Comparison of ENCODE assay signal across 21 cellular contexts in the genomic region with DNA sequence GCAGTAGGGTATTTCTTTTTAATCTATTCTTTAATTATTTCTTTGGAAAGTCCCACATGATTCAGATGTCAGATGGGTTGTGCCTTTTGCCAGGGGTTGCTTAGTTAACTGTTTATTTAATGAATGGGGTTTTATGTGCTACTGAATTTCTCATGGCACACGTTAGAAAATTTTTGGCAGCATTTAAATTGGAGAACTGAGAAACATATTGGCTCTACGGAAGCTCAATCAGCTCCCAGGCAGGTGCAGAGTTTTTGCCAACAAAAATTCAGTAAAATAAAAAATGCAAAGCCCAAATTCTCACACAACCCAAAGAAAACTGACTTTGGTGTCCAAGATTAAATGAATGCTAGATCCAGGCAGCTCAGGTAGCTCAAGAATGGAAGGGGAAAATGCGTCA.
DNase-seq lines count a peak whose midpoint lies in the region; TF ChIP-seq lines count a peak whose summit lies in the region.
"Had no signal": no experiment of that assay in that cellular context is flagged by ENCODE, and none has a peak within 500 bp of the region (broad histone marks: within the 10 kb centered on the region; RNA-seq: fewer than 3 reads in every experiment).

No MANE protein-coding gene starts in this region.

- intact Hi-C loops in mammary epithelial cell (cut with micrococcal nuclease) = no loop called here

- H3K27ac ChIP-seq in mammary epithelial cell (ENCODE audit: insufficient read depth, low read depth, low read length) (no peak overlapping the region), Peyer's patch (no peak overlapping the region)
- H3K27ac ChIP-seq: BLaER1 treated with 17β-estradiol and CSF1 and Interleukin-3, amounts not matched to agents 10 nM and 100 nM; SJCRH30 had no signal

- H3K9me3 ChIP-seq in mammary epithelial cell (replicated peaks; ENCODE audit: insufficient read depth, low read length) = no peaks in the 10 kb centered on the region
- no peaks in the 10 kb centered on the region for H3K9me3 ChIP-seq in Peyer's patch
- H3K9me3 ChIP-seq: BLaER1 treated with 17β-estradiol and CSF1 and Interleukin-3, amounts not matched to agents 10 nM and 100 nM; SJCRH30 had no signal

- H3K4me2 ChIP-seq in mammary epithelial cell (ENCODE audit: insufficient read depth, low read depth, low read length) = no peak overlapping the region
- H3K4me2 ChIP-seq: BLaER1 treated with 17β-estradiol and CSF1 and Interleukin-3, amounts not matched to agents 10 nM and 100 nM had no signal

- peaks cover 0 to 2% (median 0%) of the 10 kb centered on the region in 5 experiments for H3K9me3 Mint-ChIP-seq in brain
- H3K9me3 Mint-ChIP-seq: CD4-positive, alpha-beta T cell had no signal

- TF ChIP-seq POLR2A in Peyer's patch (IDR thresholded peaks at IDR 0.05) = no peak

- H3K4me3 Mint-ChIP-seq in brain = peak overlapping the region in 1 of 5 experiments; percentile 62
- H3K4me3 Mint-ChIP-seq: CD4-positive, alpha-beta T cell had no signal

- DNase-seq in G401 (ENCODE audit: low spot score) (peak; percentile 92), NCI-H1694 treated with DMSO at 0.1 percent for 48 hours (lab: John Stamatoyannopoulos, UW) (peak; percentile 77), iris pigment epithelial cell (ENCODE audit: low read depth) (peak; percentile 7), mammary epithelial cell (no peak), Ammon's horn (ENCODE audit: low spot score) (no peak), DMS79 (lab: John Stamatoyannopoulos, UW) (no peak), Peyer's patch (no peak)
- DNase-seq: CD4-positive, alpha-beta T cell; DMS79 treated with DMSO at 0.1 percent for 48 hours; H7; Karpas-422; NCI-H1105 treated with DMSO at 0.1 percent for 48 hours; NCI-H146; NCI-H2029 treated with DMSO at 0.1 percent for 48 hours; NCI-H510A; NCI-H748 treated with DMSO at 0.1 percent for 48 hours; NK-92 treated with Interleukin-12 subunit alpha and Interleukin-12 subunit beta, amount 100 ng/mL, for 24 hours; PC-3; SJCRH30 had no signal

- no peaks in the 10 kb centered on the region for H3K79me2 ChIP-seq in mammary epithelial cell (ENCODE audit: insufficient read depth, low read length)

- no peaks in the 10 kb centered on the region for H3K27me3 ChIP-seq in mammary epithelial cell (ENCODE audit: insufficient read depth, low read length)
- no peaks in the 10 kb centered on the region for H3K27me3 ChIP-seq in Peyer's patch
- H3K27me3 ChIP-seq: BLaER1 treated with 17β-estradiol and CSF1 and Interleukin-3, amounts not matched to agents 10 nM and 100 nM had no signal

- H4K20me1 ChIP-seq in mammary epithelial cell (ENCODE audit: insufficient read depth, low read length) = no peaks in the 10 kb centered on the region
- H4K20me1 ChIP-seq: BLaER1 treated with 17β-estradiol and CSF1 and Interleukin-3, amounts not matched to agents 10 nM and 100 nM had no signal

- H3K4me1 ChIP-seq in mammary epithelial cell (ENCODE audit: insufficient read depth, low read length) (no peaks in the 10 kb centered on the region), Peyer's patch (no peaks in the 10 kb centered on the region)
- H3K4me1 ChIP-seq: BLaER1 treated with 17β-estradiol and CSF1 and Interleukin-3, amounts not matched to agents 10 nM and 100 nM; SJCRH30 had no signal

- BruUV-seq in mammary epithelial cell (replicated peaks; lab: Mats Ljungman, UMichigan) = no TSS peak

- H2AFZ ChIP-seq in mammary epithelial cell (ENCODE audit: low read depth, low read length) = no peak overlapping the region

- CTCF ChIA-PET in mammary epithelial cell (lab: Charles Lee; ENCODE audit: low non-redundant PET) = no interaction called here

- H3K4me3 ChIP-seq in mammary epithelial cell (replicated peaks in 1 of 3; ENCODE audit: insufficient read depth in 1 of 3, low read depth in 2 of 3, low read length in 3 of 3) = no peak overlapping the region
- H3K4me3 ChIP-seq in Peyer's patch = no peak overlapping the region
- H3K4me3 ChIP-seq: BLaER1 treated with 17β-estradiol and CSF1 and Interleukin-3, amounts not matched to agents 10 nM and 100 nM; SJCRH30 had no signal

- H3K27ac Mint-ChIP-seq in brain = peak overlapping the region in 3 of 5 experiments; percentile 42 to 74 (median 70)
- H3K27ac Mint-ChIP-seq: CD4-positive, alpha-beta T cell had no signal

- dilution Hi-C loops in mammary epithelial cell (cut with HindIII; ENCODE audit: low sequenced_read_pairs) = no loop called here

- in situ Hi-C loops in G401 (cut with HindIII; ENCODE audit: low sequenced_read_pairs) = no loop called here
- in situ Hi-C loops in mammary epithelial cell (cut with MboI; ENCODE audit: low sequenced_read_pairs in 2 of 2) = no loop called here

- 19% methylated on average over 2 of the region's 3 CpGs for whole genome bisulfite sequencing in mammary epithelial cell (ENCODE audit: low coverage, missing lambda C conversion rate)

- H3K36me3 Mint-ChIP-seq in brain = peaks cover 5% of the 10 kb centered on the region

- H3K36me3 ChIP-seq in mammary epithelial cell (ENCODE audit: insufficient read depth, low read length) (no peaks in the 10 kb centered on the region), Peyer's patch (no peaks in the 10 kb centered on the region)
- H3K36me3 ChIP-seq: BLaER1 treated with 17β-estradiol and CSF1 and Interleukin-3, amounts not matched to agents 10 nM and 100 nM; SJCRH30 had no signal

- no peak for TF ChIP-seq CTCF in brain (conservative IDR thresholded peaks at IDR 0.05)
- TF ChIP-seq CTCF in mammary epithelial cell (conservative IDR thresholded peaks at IDR 0.05 in 1 of 2, IDR thresholded peaks at IDR 0.05 in 1 of 2; ENCODE audit: extremely low read depth in 1 of 2, insufficient read depth in 1 of 2, low read depth in 1 of 2, low read length in 2 of 2) = no peak
- no peak for TF ChIP-seq CTCF in Peyer's patch (IDR thresholded peaks at IDR 0.05)

- H3K9ac ChIP-seq in mammary epithelial cell (ENCODE audit: insufficient read depth, low read length) = no peak overlapping the region
- H3K9ac ChIP-seq: BLaER1 treated with 17β-estradiol and CSF1 and Interleukin-3, amounts not matched to agents 10 nM and 100 nM had no signal

- H3K27me3 Mint-ChIP-seq in brain = no peaks in the 10 kb centered on the region
- H3K27me3 Mint-ChIP-seq: CD4-positive, alpha-beta T cell had no signal

- peaks cover 4% of the 10 kb centered on the region for H3K4me1 Mint-ChIP-seq in brain

Comparison
In these comparisons a context has a peak if more than half of its experiments do, and no peak if none do; other contexts are left out.
1. DNase-seq: peak in G401 (single experiment), NCI-H1694 treated with DMSO at 0.1 percent for 48 hours (single experiment) and iris pigment epithelial cell (single experiment); none in mammary epithelial cell (single experiment), Ammon's horn (single experiment), DMS79 (single experiment) and Peyer's patch (0 of 3).